9 cellular contexts compared by ENCODE assay signal in the genomic region with DNA sequence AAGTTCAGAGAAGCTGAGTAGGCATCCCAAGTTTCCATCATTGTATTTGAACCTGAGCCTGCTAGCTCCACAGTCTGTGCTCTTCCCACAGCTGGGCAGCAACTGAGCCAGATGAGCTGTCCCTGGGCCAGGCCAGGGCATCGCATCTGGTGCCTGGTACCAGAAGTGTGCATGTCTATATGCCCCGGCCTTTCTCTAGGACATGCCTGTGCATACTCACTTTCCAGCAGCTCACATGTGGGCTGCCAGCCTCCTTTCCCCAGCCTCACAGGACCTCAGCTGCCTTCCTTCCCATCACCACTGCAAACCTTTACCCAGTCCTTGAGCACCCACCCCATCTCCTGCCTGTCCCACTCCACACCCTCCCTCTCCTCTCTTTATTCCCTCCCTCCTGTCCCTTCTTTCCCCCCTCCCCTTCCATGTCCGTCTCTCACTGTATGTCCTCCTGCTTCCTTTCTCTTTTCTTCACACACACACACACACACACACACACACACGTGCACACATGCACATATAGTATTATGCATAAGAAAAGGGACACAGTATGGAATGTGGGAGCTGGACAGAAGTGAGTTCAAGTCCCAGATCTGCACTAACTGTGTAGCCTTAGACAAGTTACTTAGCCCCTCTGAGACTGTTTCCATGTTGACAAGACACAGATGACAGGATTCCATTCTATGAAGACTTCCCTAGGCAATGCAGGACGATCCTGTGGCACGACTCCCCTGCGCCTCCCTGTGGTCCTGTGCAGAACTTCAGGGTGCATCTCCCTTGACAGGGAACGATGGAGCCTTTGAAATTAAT. TPM values are rescaled to one million over a fixed set of nuclear protein-coding genes. Genes with fewer than 3 reads are reported as not detected.
A peak's percentile ranks its signal among the peaks of the same experiment; 100 is the strongest.
DNase-seq lines count a peak whose midpoint lies in the region; ATAC-seq lines count a peak whose summit lies in the region.
"Had no signal": no experiment of that assay in that cellular context is flagged by ENCODE, and none has a peak within 500 bp of the region (broad histone marks: within the 10 kb centered on the region; RNA-seq: fewer than 3 reads in every experiment).

No MANE protein-coding gene starts in this region.

- peaks cover 0 to 5% of the 10 kb centered on the region in 2 donors for H3K4me1 Mint-ChIP-seq in natural killer cell treated with Interleukin-12 subunit alpha and Interleukin-12 subunit beta and Interleukin-15 and Interleukin-18, amount 100 ng/mL, for 72 hours (ENCODE audit: low read depth in 2 of 2)
- no peaks in the 10 kb centered on the region for H3K4me1 Mint-ChIP-seq in stimulated activated naive CD8-positive, alpha-beta T cell treated with anti-CD3 and anti-CD28 coated beads, Interleukin-15, amount 100 ng/mL, for 72 hours

- H3K36me3 Mint-ChIP-seq in natural killer cell treated with Interleukin-12 subunit alpha and Interleukin-12 subunit beta and Interleukin-15 and Interleukin-18, amount 100 ng/mL, for 72 hours: no peaks in the 10 kb centered on the region

- peaks cover 0 to 4% of the 10 kb centered on the region in 2 donors for H3K27me3 Mint-ChIP-seq in natural killer cell treated with Interleukin-12 subunit alpha and Interleukin-12 subunit beta and Interleukin-15 and Interleukin-18, amount 100 ng/mL, for 72 hours
- no peaks in the 10 kb centered on the region for H3K27me3 Mint-ChIP-seq in stimulated activated naive CD8-positive, alpha-beta T cell treated with anti-CD3 and anti-CD28 coated beads, Interleukin-15, amount 100 ng/mL, for 72 hours

- DNase-seq in CD1c-positive myeloid dendritic cell (ENCODE audit: extremely low spot score) (peak; percentile 58), NCI-H748 treated with DMSO at 0.1 percent for 48 hours (lab: John Stamatoyannopoulos, UW) (peak; percentile 43)
- DNase-seq in activated CD8-positive, alpha-beta memory T cell treated with anti-CD3 and anti-CD28 coated beads, Interleukin-2, amount 50 U/mL, for 4 hours: peak; percentile 74
- peak; percentile 64 for DNase-seq in natural killer cell treated with Interleukin-12 subunit alpha and Interleukin-12 subunit beta and Interleukin-15 and Interleukin-18, amount 100 ng/mL, for 72 hours (ENCODE audit: low spot score)
- peak; percentile 53 to 60 for DNase-seq in stimulated activated naive CD8-positive, alpha-beta T cell treated with anti-CD3 and anti-CD28 coated beads, Interleukin-15, amount 100 ng/mL, for 72 hours

- ATAC-seq in GM18907 (IDR thresholded peaks at IDR 0.05; ENCODE audit: unreplicated experiment) (peak; percentile 83), HG03103 (IDR thresholded peaks at IDR 0.05; ENCODE audit: low read depth, unreplicated experiment) (peak; percentile 79), esophagus mucosa (peak; percentile 90)
- peak; percentile 68 to 74 for ATAC-seq in natural killer cell treated with Interleukin-12 subunit alpha and Interleukin-12 subunit beta and Interleukin-15 and Interleukin-18, amount 100 ng/mL, for 72 hours
- peak; percentile 68 for ATAC-seq in stimulated activated naive CD8-positive, alpha-beta T cell treated with anti-CD3 and anti-CD28 coated beads, Interleukin-15, amount 100 ng/mL, for 72 hours

- H3K9me3 Mint-ChIP-seq in natural killer cell treated with Interleukin-12 subunit alpha and Interleukin-12 subunit beta and Interleukin-15 and Interleukin-18, amount 100 ng/mL, for 72 hours: no peaks in the 10 kb centered on the region
- H3K9me3 Mint-ChIP-seq in stimulated activated naive CD8-positive, alpha-beta T cell treated with anti-CD3 and anti-CD28 coated beads, Interleukin-15, amount 100 ng/mL, for 72 hours: no peaks in the 10 kb centered on the region

- no peak overlapping the region for H3K4me3 Mint-ChIP-seq in natural killer cell treated with Interleukin-12 subunit alpha and Interleukin-12 subunit beta and Interleukin-15 and Interleukin-18, amount 100 ng/mL, for 72 hours
- no peak overlapping the region for H3K4me3 Mint-ChIP-seq in stimulated activated naive CD8-positive, alpha-beta T cell treated with anti-CD3 and anti-CD28 coated beads, Interleukin-15, amount 100 ng/mL, for 72 hours

- no peak overlapping the region for H3K27ac Mint-ChIP-seq in natural killer cell treated with Interleukin-12 subunit alpha and Interleukin-12 subunit beta and Interleukin-15 and Interleukin-18, amount 100 ng/mL, for 72 hours
- H3K27ac Mint-ChIP-seq in stimulated activated naive CD8-positive, alpha-beta T cell treated with anti-CD3 and anti-CD28 coated beads, Interleukin-15, amount 100 ng/mL, for 72 hours: no peak overlapping the region

RNA-seq across cellular contexts. Expression of a gene that starts 10.9 kb away (rescaled TPM):
- total RNA-seq in esophagus mucosa: 29.0 TPM
- total RNA-seq in natural killer cell treated with Interleukin-12 subunit alpha and Interleukin-12 subunit beta and Interleukin-15 and Interleukin-18, amount 100 ng/mL, for 72 hours: 10 to 100 TPM in 1 of 2 donors, 1 to 10 TPM in 1; 3.3 to 10.2 TPM

RNA-seq across cellular contexts. Expression of a gene that starts 20.1 kb away (rescaled TPM):
- not detected for total RNA-seq in esophagus mucosa
- not detected for total RNA-seq in natural killer cell treated with Interleukin-12 subunit alpha and Interleukin-12 subunit beta and Interleukin-15 and Interleukin-18, amount 100 ng/mL, for 72 hours
- total RNA-seq: T-helper 1 cell treated with Interleukin-12 subunit alpha and Interleukin-12 subunit beta and Interleukin-4 antibody, amounts not matched to agents 30 ng/mL and 1 ng/mL, for 36 hours had no signal

RNA-seq across cellular contexts. Expression of a gene that starts 31.6 kb away (rescaled TPM):
- total RNA-seq in esophagus mucosa: 404 TPM
- not detected for total RNA-seq in natural killer cell treated with Interleukin-12 subunit alpha and Interleukin-12 subunit beta and Interleukin-15 and Interleukin-18, amount 100 ng/mL, for 72 hours
- total RNA-seq: T-helper 1 cell treated with Interleukin-12 subunit alpha and Interleukin-12 subunit beta and Interleukin-4 antibody, amounts not matched to agents 30 ng/mL and 1 ng/mL, for 36 hours had no signal

RNA-seq across cellular contexts. Expression of a gene that starts 36.1 kb away (rescaled TPM):
- not detected for total RNA-seq in esophagus mucosa
- total RNA-seq in natural killer cell treated with Interleukin-12 subunit alpha and Interleukin-12 subunit beta and Interleukin-15 and Interleukin-18, amount 100 ng/mL, for 72 hours: not detected
- total RNA-seq: T-helper 1 cell treated with Interleukin-12 subunit alpha and Interleukin-12 subunit beta and Interleukin-4 antibody, amounts not matched to agents 30 ng/mL and 1 ng/mL, for 36 hours had no signal

RNA-seq across cellular contexts. Expression of a gene that starts 39.6 kb away (rescaled TPM):
- not detected for total RNA-seq in esophagus mucosa
- total RNA-seq in natural killer cell treated with Interleukin-12 subunit alpha and Interleukin-12 subunit beta and Interleukin-15 and Interleukin-18, amount 100 ng/mL, for 72 hours: not detected
- total RNA-seq: T-helper 1 cell treated with Interleukin-12 subunit alpha and Interleukin-12 subunit beta and Interleukin-4 antibody, amounts not matched to agents 30 ng/mL and 1 ng/mL, for 36 hours had no signal

Comparison
In these comparisons a context has a peak if more than half of its experiments do, and no peak if none do; other contexts are left out.
1. Peak in every context shown above with its lines: DNase-seq and ATAC-seq.
2. RNA of a gene that starts 31.6 kb away (total RNA-seq): 404 TPM in esophagus mucosa (single experiment); not detected in natural killer cell treated with Interleukin-12 subunit alpha and Interleukin-12 subunit beta and Interleukin-15 and Interleukin-18, amount 100 ng/mL, for 72 hours; every median in the first group is over 100 times any median in the second.